8 cellular contexts compared by ENCODE assay signal in the genomic region with DNA sequence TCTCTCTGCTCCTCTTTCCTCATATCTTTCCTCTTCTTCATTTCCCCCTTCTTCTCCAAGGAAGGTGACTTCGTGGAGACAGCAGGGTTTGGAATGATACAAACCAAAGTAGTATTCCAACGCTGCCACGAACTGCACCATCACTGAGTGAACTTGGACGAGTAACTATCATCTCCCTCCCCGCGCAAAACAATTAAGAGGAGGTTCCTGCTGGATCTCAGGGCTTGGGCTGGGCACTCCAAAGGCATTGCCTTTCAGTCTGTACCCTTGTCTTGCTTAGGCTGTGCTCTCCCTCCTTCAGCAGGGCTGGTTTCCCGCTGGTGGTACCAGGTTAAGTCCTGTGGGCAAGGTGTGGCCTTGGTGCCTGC. TPM values are rescaled to one million over a fixed set of nuclear protein-coding genes. Genes with fewer than 3 reads are reported as not detected.
DNase-seq lines count a peak whose midpoint lies in the region; ATAC-seq and TF ChIP-seq lines count a peak whose summit lies in the region.
"Had no signal": no experiment of that assay in that cellular context is flagged by ENCODE, and none has a peak within 500 bp of the region (broad histone marks: within the 10 kb centered on the region; RNA-seq: fewer than 3 reads in every experiment).

No MANE protein-coding gene starts in this region.

- H3K27ac Mint-ChIP-seq in activated T-helper 1 cell treated with anti-CD3 and anti-CD28 coated beads, Interleukin-12 subunit alpha, Interleukin-12 subunit beta, Interleukin-2, Interleukin-4 antibody, amounts not matched to agents 30 ng/mL and 10 ng/mL and 1 ng/mL, durations not matched to agents 14 hours and 24 hours and 36 hours, result peak overlapping the region; percentile 1
- H3K27ac Mint-ChIP-seq in stimulated activated effector memory CD8-positive, alpha-beta T cell treated with anti-CD3 and anti-CD28 coated beads, Interleukin-12 subunit alpha, Interleukin-12 subunit beta, amount 100 ng/mL, for 72 hours, result peak overlapping the region; percentile 18

- H3K79me2 ChIP-seq in HCT116 (ENCODE audit: insufficient read depth, low read length), result peaks cover 16% of the 10 kb centered on the region

- H3K36me3 Mint-ChIP-seq in activated T-helper 1 cell treated with anti-CD3 and anti-CD28 coated beads, Interleukin-12 subunit alpha, Interleukin-12 subunit beta, Interleukin-2, Interleukin-4 antibody, amounts not matched to agents 30 ng/mL and 10 ng/mL and 1 ng/mL, durations not matched to agents 14 hours and 24 hours and 36 hours (ENCODE audit: low read depth), result peaks cover 5% of the 10 kb centered on the region
- peaks cover 14% of the 10 kb centered on the region for H3K36me3 Mint-ChIP-seq in stimulated activated effector memory CD8-positive, alpha-beta T cell treated with anti-CD3 and anti-CD28 coated beads, Interleukin-12 subunit alpha, Interleukin-12 subunit beta, amount 100 ng/mL, for 72 hours

- BruUV-seq in HCT116 (replicated peaks; lab: Mats Ljungman, UMichigan), result no TSS peak

- H3K4me2 ChIP-seq in HCT116 (ENCODE audit: low read length), result peak overlapping the region; percentile 89

- H3K9me3 ChIP-seq in HCT116 (ENCODE audit: control insufficient read depth in 1 of 2, insufficient read depth in 1 of 2, low read depth in 1 of 2, low read length in 2 of 2), result no peaks in the 10 kb centered on the region
- H3K9me3 ChIP-seq in iPS-18c (ENCODE audit: control insufficient read depth, insufficient read depth, low read length), result no peaks in the 10 kb centered on the region

- peak overlapping the region; percentile 52 for H3K9ac ChIP-seq in HCT116 (ENCODE audit: low read length)

- TF ChIP-seq CTCF in HCT116 (IDR thresholded peaks at IDR 0.05 in 2 of 3, conservative IDR thresholded peaks at IDR 0.05 in 1 of 3; ENCODE audit: borderline replicate concordance in 1 of 3, insufficient read depth in 1 of 3, low read depth in 2 of 3, low read length in 2 of 3), result no peak

- no peak overlapping the region for H3K27ac ChIP-seq in HCT116 (ENCODE audit: low read depth, low read length)

- no peak for TF ChIP-seq POLR2A in HCT116 (IDR thresholded peaks at IDR 0.05; ENCODE audit: borderline replicate concordance, extremely low read depth, insufficient read depth, insufficient read length)

- POLR2A ChIA-PET in HCT116 (lab: Charles Lee), result no interaction called here

- TF ChIP-seq RAD21 in HCT116 (IDR thresholded peaks at IDR 0.05; ENCODE audit: low read depth), result no peak

- RAD21 ChIA-PET in HCT116 (lab: Charles Lee; ENCODE audit: low non-redundant PET in 1 of 2, low total read pairs in 2 of 2, uncharacterized antibody in 2 of 2, unreplicated experiment in 2 of 2), result interaction anchor here in 1 of 2 experiments (1.0 kb wide), 1 partner anchor 11 kb away, joined by 5 read pairs; no protein-coding TSS in a partner anchor

- no peaks in the 10 kb centered on the region for H3K36me3 ChIP-seq in HCT116 (ENCODE audit: control insufficient read depth in 1 of 2, insufficient read depth in 2 of 2, low read length in 2 of 2)

- DNase-seq in HCT116 (ENCODE audit: low read depth, low spot score) (no peak), NCI-H345 treated with DMSO at 0.1 percent for 48 hours (lab: John Stamatoyannopoulos, UW; ENCODE audit: unreplicated experiment) (no peak)
- DNase-seq in activated T-helper 1 cell treated with anti-CD3 and anti-CD28 coated beads, Interleukin-12 subunit alpha, Interleukin-12 subunit beta, Interleukin-2, Interleukin-4 antibody, amounts not matched to agents 30 ng/mL and 10 ng/mL and 1 ng/mL, durations not matched to agents 14 hours and 24 hours and 36 hours (ENCODE audit: low spot score), result no peak
- no peak for DNase-seq in stimulated activated effector memory CD8-positive, alpha-beta T cell treated with anti-CD3 and anti-CD28 coated beads, Interleukin-12 subunit alpha, Interleukin-12 subunit beta, amount 100 ng/mL, for 72 hours (ENCODE audit: low spot score in 2 of 2)
- no peak for DNase-seq in activated CD4-positive, CD25-positive, alpha-beta regulatory T cell (lab: John Stamatoyannopoulos, UW)

- CTCF ChIA-PET in HCT116 (lab: Charles Lee), result interaction anchor here (2.9 kb wide), 1 partner anchor 11 kb away, joined by 62 read pairs; no protein-coding TSS in a partner anchor

- peak overlapping the region; percentile 78 for H3K4me3 Mint-ChIP-seq in activated T-helper 1 cell treated with anti-CD3 and anti-CD28 coated beads, Interleukin-12 subunit alpha, Interleukin-12 subunit beta, Interleukin-2, Interleukin-4 antibody, amounts not matched to agents 30 ng/mL and 10 ng/mL and 1 ng/mL, durations not matched to agents 14 hours and 24 hours and 36 hours
- H3K4me3 Mint-ChIP-seq in stimulated activated effector memory CD8-positive, alpha-beta T cell treated with anti-CD3 and anti-CD28 coated beads, Interleukin-12 subunit alpha, Interleukin-12 subunit beta, amount 100 ng/mL, for 72 hours, result peak overlapping the region; percentile 70

- H3K4me3 ChIP-seq in HCT116 (replicated peaks in 1 of 2; ENCODE audit: low read depth in 1 of 2, low read length in 2 of 2) (peak overlapping the region in 1 of 2 experiments; percentile 60; a peak in 3 of 4 replicates), iPS-18c (ENCODE audit: insufficient read depth, low read depth, low read length) (peak overlapping the region; percentile 45; the same call in 1 of the 2 replicates)

- no peaks in the 10 kb centered on the region for H3K9me3 Mint-ChIP-seq in activated T-helper 1 cell treated with anti-CD3 and anti-CD28 coated beads, Interleukin-12 subunit alpha, Interleukin-12 subunit beta, Interleukin-2, Interleukin-4 antibody, amounts not matched to agents 30 ng/mL and 10 ng/mL and 1 ng/mL, durations not matched to agents 14 hours and 24 hours and 36 hours
- H3K9me3 Mint-ChIP-seq in stimulated activated effector memory CD8-positive, alpha-beta T cell treated with anti-CD3 and anti-CD28 coated beads, Interleukin-12 subunit alpha, Interleukin-12 subunit beta, amount 100 ng/mL, for 72 hours, result no peaks in the 10 kb centered on the region

- peaks cover 21 to 46% of the 10 kb centered on the region in 2 experiments for H3K4me1 ChIP-seq in HCT116 (ENCODE audit: control insufficient read depth in 1 of 2, insufficient read depth in 2 of 2, low read length in 2 of 2)

- ATAC-seq in HCT116 (no peak), HG02759 (IDR thresholded peaks at IDR 0.05; ENCODE audit: unreplicated experiment) (no peak)
- no peak for ATAC-seq in stimulated activated effector memory CD8-positive, alpha-beta T cell treated with anti-CD3 and anti-CD28 coated beads, Interleukin-12 subunit alpha, Interleukin-12 subunit beta, amount 100 ng/mL, for 72 hours

- peaks cover 34% of the 10 kb centered on the region for H3K27me3 Mint-ChIP-seq in activated T-helper 1 cell treated with anti-CD3 and anti-CD28 coated beads, Interleukin-12 subunit alpha, Interleukin-12 subunit beta, Interleukin-2, Interleukin-4 antibody, amounts not matched to agents 30 ng/mL and 10 ng/mL and 1 ng/mL, durations not matched to agents 14 hours and 24 hours and 36 hours (ENCODE audit: insufficient read depth)

- no peaks in the 10 kb centered on the region for H3K9me2 ChIP-seq in HCT116 (ENCODE audit: insufficient read depth)

- H4K20me1 ChIP-seq in HCT116 (ENCODE audit: insufficient read depth), result peaks cover 11% of the 10 kb centered on the region; the same call in 1 of the 2 replicates

- intact Hi-C loops in HCT116 (cut with micrococcal nuclease), result no loop called here
- intact Hi-C loops in activated T-helper 1 cell treated with anti-CD3 and anti-CD28 coated beads, Interleukin-12 subunit alpha, Interleukin-12 subunit beta, Interleukin-2, Interleukin-4 antibody, amounts not matched to agents 30 ng/mL and 10 ng/mL and 1 ng/mL, durations not matched to agents 14 hours and 24 hours and 36 hours (cut with micrococcal nuclease), result loop anchor here (10.0 kb wide), 1 partner anchor 473 kb away; a partner anchor contains a TSS

- peaks cover 26% of the 10 kb centered on the region for H3K4me1 Mint-ChIP-seq in activated T-helper 1 cell treated with anti-CD3 and anti-CD28 coated beads, Interleukin-12 subunit alpha, Interleukin-12 subunit beta, Interleukin-2, Interleukin-4 antibody, amounts not matched to agents 30 ng/mL and 10 ng/mL and 1 ng/mL, durations not matched to agents 14 hours and 24 hours and 36 hours (ENCODE audit: low read depth)
- peaks cover 35% of the 10 kb centered on the region for H3K4me1 Mint-ChIP-seq in stimulated activated effector memory CD8-positive, alpha-beta T cell treated with anti-CD3 and anti-CD28 coated beads, Interleukin-12 subunit alpha, Interleukin-12 subunit beta, amount 100 ng/mL, for 72 hours

- H2AFZ ChIP-seq in HCT116 (ENCODE audit: low read depth, low read length, poor library complexity, severe bottlenecking), result no peak overlapping the region

- H3K27me3 ChIP-seq in HCT116 (ENCODE audit: insufficient read depth, low read length), result no peaks in the 10 kb centered on the region

TF ChIP-seq in HCT116, 20 proteins besides CTCF, POLR2A, EP300 and RAD21 (continues in another document):
- no peak for TF ChIP-seq EZH2 (IDR thresholded peaks at IDR 0.05)
- TF ChIP-seq CBX3 (IDR thresholded peaks at IDR 0.05; ENCODE audit: low read depth), result no peak

RNA-seq across cellular contexts. Expression of a gene that starts 0.8 kb away (rescaled TPM):
- total RNA-seq in HCT116 (2021; ENCODE audit: unreplicated experiment), result 1.9 TPM
- polyA plus RNA-seq in HCT116 (2012), result 0.87 and 1.2 TPM in 2 replicates
- 0.17 and 0.44 TPM in 2 replicates for total RNA-seq in activated T-helper 1 cell treated with anti-CD3 and anti-CD28 coated beads, Interleukin-12 subunit alpha, Interleukin-12 subunit beta, Interleukin-2, Interleukin-4 antibody, amounts not matched to agents 30 ng/mL and 10 ng/mL and 1 ng/mL, durations not matched to agents 14 hours and 24 hours and 36 hours
- total RNA-seq: lung microvascular endothelial cell had no signal

RNA-seq across cellular contexts. Expression of a gene that starts 3.2 kb away (rescaled TPM):
- total RNA-seq in HCT116 (2021; ENCODE audit: unreplicated experiment), result 58.9 TPM
- polyA plus RNA-seq in HCT116 (2012), result 46.9 and 56.2 TPM in 2 replicates
- 46.7 TPM in 2 replicates for total RNA-seq in activated T-helper 1 cell treated with anti-CD3 and anti-CD28 coated beads, Interleukin-12 subunit alpha, Interleukin-12 subunit beta, Interleukin-2, Interleukin-4 antibody, amounts not matched to agents 30 ng/mL and 10 ng/mL and 1 ng/mL, durations not matched to agents 14 hours and 24 hours and 36 hours

RNA-seq across cellular contexts. Expression of a gene that starts 16.0 kb away (rescaled TPM):
- 5.5 TPM for total RNA-seq in HCT116 (2021; ENCODE audit: unreplicated experiment)
- 7.7 and 9.8 TPM in 2 replicates for polyA plus RNA-seq in HCT116 (2012)
- 0.18 TPM in 1 of 2 replicates, not detected in the other for total RNA-seq in activated T-helper 1 cell treated with anti-CD3 and anti-CD28 coated beads, Interleukin-12 subunit alpha, Interleukin-12 subunit beta, Interleukin-2, Interleukin-4 antibody, amounts not matched to agents 30 ng/mL and 10 ng/mL and 1 ng/mL, durations not matched to agents 14 hours and 24 hours and 36 hours
- total RNA-seq: lung microvascular endothelial cell had no signal
